ENCODE assay signal across 18 cellular contexts in genomic region chr16:30582611-30583340, GRCh38. TPM values are rescaled to one million over a fixed set of nuclear protein-coding genes. Genes with fewer than 3 reads are reported as not detected.
DNase-seq lines count a peak whose midpoint lies in the region; ATAC-seq and TF ChIP-seq lines count a peak whose summit lies in the region.
"Had no signal": no experiment of that assay in that cellular context is flagged by ENCODE, and none has a peak within 500 bp of the region (broad histone marks: within the 10 kb centered on the region; RNA-seq: fewer than 3 reads in every experiment).

No MANE protein-coding gene starts in this region.

- H3K36me3 ChIP-seq in Loucy (ENCODE audit: insufficient read depth, low read length) (no peaks in the 10 kb centered on the region), mucosa of descending colon (ENCODE audit: low read depth) (peaks cover 5% of the 10 kb centered on the region)

- CTCF ChIA-PET in activated naive CD4-positive, alpha-beta T cell treated with anti-CD3 and anti-CD28 coated beads, Interleukin-2, amount 10 ng/mL, durations not matched to agents 7 days and 5 days (lab: Charles Lee), result interaction anchor here (0.8 kb wide), 1 partner anchor 11 kb away, joined by 3 read pairs; no protein-coding TSS in a partner anchor

- no peaks in the 10 kb centered on the region for H3K9me2 ChIP-seq in Loucy (replicated peaks; ENCODE audit: low read depth, low read length)
- H3K9me2 ChIP-seq: SK-N-SH had no signal

- peak overlapping the region; percentile 49 for H3K27ac Mint-ChIP-seq in activated naive CD4-positive, alpha-beta T cell treated with anti-CD3 and anti-CD28 coated beads, Interleukin-2, amount 10 ng/mL, durations not matched to agents 7 days and 5 days
- peak overlapping the region; percentile 57 for H3K27ac Mint-ChIP-seq in stimulated activated naive B cell treated with anti-CD40 and anti-IgM and Interleukin-4, amounts not matched to agents 10 μg/mL and 1 μg/mL and 100 μg/mL, for 72 hours
- H3K27ac Mint-ChIP-seq: B cell had no signal

- H3K4me3 Mint-ChIP-seq in activated naive CD4-positive, alpha-beta T cell treated with anti-CD3 and anti-CD28 coated beads, Interleukin-2, amount 10 ng/mL, durations not matched to agents 7 days and 5 days, result no peak overlapping the region
- no peak overlapping the region for H3K4me3 Mint-ChIP-seq in stimulated activated naive B cell treated with anti-CD40 and anti-IgM and Interleukin-4, amounts not matched to agents 10 μg/mL and 1 μg/mL and 100 μg/mL, for 72 hours

- no peak for TF ChIP-seq CTCF in Loucy (conservative IDR thresholded peaks at IDR 0.05; ENCODE audit: low read length)
- no peak for TF ChIP-seq CTCF in mucosa of descending colon (IDR thresholded peaks at IDR 0.05)

- H3K4me2 ChIP-seq in Loucy (ENCODE audit: low read depth, low read length, poor library complexity, severe bottlenecking), result peak overlapping the region; percentile 42
- H3K4me2 ChIP-seq: SK-N-SH had no signal

- H3K27me3 ChIP-seq in Loucy (ENCODE audit: insufficient read depth, low read length, poor library complexity, severe bottlenecking), result peaks cover 3% of the 10 kb centered on the region

- H3K4me3 ChIP-seq in Loucy (ENCODE audit: low read length, poor library complexity, severe bottlenecking) (no peak overlapping the region), mucosa of descending colon (no peak overlapping the region)
- H3K4me3 ChIP-seq: GM23248 had no signal

- no peaks in the 10 kb centered on the region for H3F3A ChIP-seq in Loucy (ENCODE audit: low read depth)

- no peak for DNase-seq in activated naive CD4-positive, alpha-beta T cell treated with anti-CD3 and anti-CD28 coated beads, Interleukin-2, amount 10 ng/mL, durations not matched to agents 7 days and 5 days
- DNase-seq in activated naive CD4-positive, alpha-beta T cell treated with anti-CD3 and anti-CD28 coated beads, Interleukin-2, amount 50 U/mL, for 16 hours, result no peak
- DNase-seq in mucosa of descending colon (peak in 2 of 3 donors; percentile 31 to 50), SKM-1 treated with dmso at 0.1 percent for 144 hours (lab: John Stamatoyannopoulos, UW; ENCODE audit: unreplicated experiment) (no peak), NCI-H1092 (lab: John Stamatoyannopoulos, UW) (no peak)
- no peak for DNase-seq in stimulated activated naive B cell treated with anti-CD40 and anti-IgM and Interleukin-4, amounts not matched to agents 10 μg/mL and 1 μg/mL and 100 μg/mL, for 72 hours
- DNase-seq: CD4-positive, alpha-beta memory T cell; DMS53; GM23248; NCI-H1105 treated with DMSO at 0.1 percent for 48 hours; NCI-H1694 treated with DMSO at 0.1 percent for 48 hours; SHP77; SK-N-SH had no signal

- H3K79me2 ChIP-seq in Loucy (ENCODE audit: insufficient read depth, low read length), result peaks cover 66% of the 10 kb centered on the region

- peaks cover 29% of the 10 kb centered on the region for H3K36me3 Mint-ChIP-seq in activated naive CD4-positive, alpha-beta T cell treated with anti-CD3 and anti-CD28 coated beads, Interleukin-2, amount 10 ng/mL, durations not matched to agents 7 days and 5 days
- peaks cover 13 to 17% of the 10 kb centered on the region in 2 donors for H3K36me3 Mint-ChIP-seq in stimulated activated naive B cell treated with anti-CD40 and anti-IgM and Interleukin-4, amounts not matched to agents 10 μg/mL and 1 μg/mL and 100 μg/mL, for 72 hours

- H3K9ac ChIP-seq in Loucy (ENCODE audit: low read depth, low read length, poor library complexity, severe bottlenecking), result no peak overlapping the region
- H3K9ac ChIP-seq: GM23248, SK-N-SH had no signal

- H3K9me3 ChIP-seq in Loucy (ENCODE audit: insufficient read depth, low read depth, low read length) (no peaks in the 10 kb centered on the region), mucosa of descending colon (no peaks in the 10 kb centered on the region)
- H3K9me3 ChIP-seq: SK-N-SH had no signal

- H4K20me1 ChIP-seq in Loucy (ENCODE audit: insufficient read depth, low read length, poor library complexity, severe bottlenecking), result peaks cover 4% of the 10 kb centered on the region

- no peak overlapping the region for H2AFZ ChIP-seq in Loucy (ENCODE audit: low read length)
- H2AFZ ChIP-seq: GM23248 had no signal

- H3K4me1 Mint-ChIP-seq in activated naive CD4-positive, alpha-beta T cell treated with anti-CD3 and anti-CD28 coated beads, Interleukin-2, amount 10 ng/mL, durations not matched to agents 7 days and 5 days, result peaks cover 37% of the 10 kb centered on the region
- peaks cover 7 to 33% of the 10 kb centered on the region in 2 donors for H3K4me1 Mint-ChIP-seq in stimulated activated naive B cell treated with anti-CD40 and anti-IgM and Interleukin-4, amounts not matched to agents 10 μg/mL and 1 μg/mL and 100 μg/mL, for 72 hours

- no peak for ATAC-seq in mucosa of descending colon
- no peak for ATAC-seq in stimulated activated naive B cell treated with anti-CD40 and anti-IgM and Interleukin-4, amounts not matched to agents 10 μg/mL and 1 μg/mL and 100 μg/mL, for 72 hours (replicated peaks)
- ATAC-seq in HG03342 (IDR thresholded peaks at IDR 0.05; ENCODE audit: unreplicated experiment), result no peak
- ATAC-seq: HCT116 had no signal

- H3K4me1 ChIP-seq in Loucy (ENCODE audit: insufficient read depth, low read length, poor library complexity, severe bottlenecking) (peaks cover 28% of the 10 kb centered on the region), mucosa of descending colon (ENCODE audit: low read depth) (peaks cover 10% of the 10 kb centered on the region)

- H3K27me3 Mint-ChIP-seq in activated naive CD4-positive, alpha-beta T cell treated with anti-CD3 and anti-CD28 coated beads, Interleukin-2, amount 10 ng/mL, durations not matched to agents 7 days and 5 days, result no peaks in the 10 kb centered on the region
- H3K27me3 Mint-ChIP-seq in stimulated activated naive B cell treated with anti-CD40 and anti-IgM and Interleukin-4, amounts not matched to agents 10 μg/mL and 1 μg/mL and 100 μg/mL, for 72 hours, result no peaks in the 10 kb centered on the region
- H3K27me3 Mint-ChIP-seq: B cell; CD4-positive, alpha-beta memory T cell had no signal

- no peaks in the 10 kb centered on the region for H3K9me3 Mint-ChIP-seq in activated naive CD4-positive, alpha-beta T cell treated with anti-CD3 and anti-CD28 coated beads, Interleukin-2, amount 10 ng/mL, durations not matched to agents 7 days and 5 days
- no peaks in the 10 kb centered on the region for H3K9me3 Mint-ChIP-seq in stimulated activated naive B cell treated with anti-CD40 and anti-IgM and Interleukin-4, amounts not matched to agents 10 μg/mL and 1 μg/mL and 100 μg/mL, for 72 hours
- H3K9me3 Mint-ChIP-seq: CD4-positive, alpha-beta memory T cell had no signal

- intact Hi-C loops in mucosa of descending colon (cut with DNase I, micrococcal nuclease), result no loop called here

RNA-seq across cellular contexts. Expression of gene ZNF785, which starts 2.7 kb away (rescaled TPM):
- total RNA-seq in mucosa of descending colon, result 10 to 100 TPM; 14.7 to 28.4 (median 24.8) TPM
- total RNA-seq: A172 had no signal

RNA-seq across cellular contexts. Expression of gene ZNF688, which starts 11.3 kb away (rescaled TPM):
- 10 to 100 TPM; 17.0 to 23.0 (median 20.7) TPM for total RNA-seq in mucosa of descending colon

RNA-seq across cellular contexts. Expression of gene ZNF764, which starts 24.6 kb away (rescaled TPM):
- 10 to 100 TPM; 11.2 to 20.2 (median 12.7) TPM for total RNA-seq in mucosa of descending colon

RNA-seq across cellular contexts. Expression of gene ZNF689, which starts 27.4 kb away (rescaled TPM):
- total RNA-seq in mucosa of descending colon, result 10 to 100 TPM in 2 of 3 donors, 1 to 10 TPM in 1; 7.6 to 10.7 (median 10.5) TPM

RNA-seq across cellular contexts. Expression of gene ZNF747, which starts 48.1 kb away (rescaled TPM):
- total RNA-seq in mucosa of descending colon, result 10 to 100 TPM in 2 of 3 donors, 1 to 10 TPM in 1; 9.2 to 13.8 (median 10.5) TPM

Comparison
In these comparisons a context has a peak if more than half of its experiments do, and no peak if none do; other contexts are left out.
1. DNase-seq: peak in mucosa of descending colon (2 of 3); none in activated naive CD4-positive, alpha-beta T cell treated with anti-CD3 and anti-CD28 coated beads, Interleukin-2, amount 10 ng/mL, durations not matched to agents 7 days and 5 days (single experiment), activated naive CD4-positive, alpha-beta T cell treated with anti-CD3 and anti-CD28 coated beads, Interleukin-2, amount 50 U/mL, for 16 hours (single experiment), stimulated activated naive B cell treated with anti-CD40 and anti-IgM and Interleukin-4, amounts not matched to agents 10 μg/mL and 1 μg/mL and 100 μg/mL, for 72 hours (single experiment), SKM-1 treated with dmso at 0.1 percent for 144 hours (single experiment) and NCI-H1092 (single experiment).